19 cellular contexts compared by ENCODE assay signal in the genomic region with DNA sequence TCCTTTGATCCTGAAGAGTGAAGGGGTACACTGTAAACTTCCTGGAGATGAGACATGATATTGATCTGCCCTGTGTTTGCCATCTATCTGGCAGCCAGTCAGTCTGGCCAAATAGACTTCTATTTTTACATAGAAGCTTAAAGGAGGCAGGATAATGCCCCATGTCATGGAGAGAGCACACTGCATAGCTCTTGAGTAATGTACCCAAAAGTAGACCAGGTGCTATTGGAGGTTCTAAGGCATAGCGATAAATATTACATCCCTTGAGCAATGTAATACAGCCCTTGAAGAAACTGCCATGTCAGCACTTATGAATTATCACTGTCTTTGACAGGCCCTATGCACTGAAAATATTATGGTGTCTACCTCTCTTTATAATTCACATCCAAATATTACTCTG.
DNase-seq lines count a peak whose midpoint lies in the region; ATAC-seq, FAIRE-seq and TF ChIP-seq lines count a peak whose summit lies in the region.
"Had no signal": no experiment of that assay in that cellular context is flagged by ENCODE, and none has a peak within 500 bp of the region (broad histone marks: within the 10 kb centered on the region; RNA-seq: fewer than 3 reads in every experiment).

No MANE protein-coding gene starts in this region.

- H3K23me2 ChIP-seq in H1 (ENCODE audit: low read depth, low read length): no peaks in the 10 kb centered on the region

- H2AK5ac ChIP-seq in H1 (ENCODE audit: low read depth, low read length): no peak overlapping the region

- H4K20me1 ChIP-seq in H1 (replicated peaks in 1 of 2; ENCODE audit: control insufficient read depth in 1 of 2, insufficient read depth in 2 of 2, low read length in 2 of 2): no peaks in the 10 kb centered on the region
- H4K20me1 ChIP-seq: BLaER1 treated with 17β-estradiol and CSF1 and Interleukin-3, amounts not matched to agents 10 nM and 100 nM had no signal

- 95% methylated on average over 1 of the region's 1 CpG; no CpG with 5 or more reads in 1 of the 2 experiments for WGBS in H1 (ENCODE audit: extremely low coverage in 1 of 2, insufficient coverage in 1 of 2, insufficient read length in 1 of 2, insufficient replicate concordance in 2 of 2, low coverage in 1 of 2, low lambda C conversion rate in 2 of 2, missing lambda C conversion rate in 1 of 2), 2 experiments
- 33% methylated on average over 1 of the region's 1 CpG for WGBS in right lobe of liver (ENCODE audit: insufficient coverage, low coverage, low lambda C conversion rate, missing lambda C conversion rate)

- no peak for TF ChIP-seq POLR2A in H1 (IDR thresholded peaks at IDR 0.05; ENCODE audit: control extremely low read depth in 1 of 2, low read depth in 2 of 2, low read length in 2 of 2)
- no peak for TF ChIP-seq POLR2A in right lobe of liver (IDR thresholded peaks at IDR 0.05)

- no peak overlapping the region for H3K56ac ChIP-seq in H1 (replicated peaks; ENCODE audit: insufficient read length, low read depth, low read length)

- H3K4me3 ChIP-seq in H1 (ENCODE audit: extremely low read depth in 1 of 4, insufficient read depth in 2 of 4, low read depth in 3 of 4, low read length in 4 of 4): no peak overlapping the region
- no peak overlapping the region for H3K4me3 ChIP-seq in right lobe of liver
- no peak overlapping the region for H3K4me3 ChIP-seq in subcutaneous abdominal adipose tissue (ENCODE audit: low read depth in 1 of 5, low read length in 5 of 5)
- H3K4me3 ChIP-seq: BLaER1 treated with 17β-estradiol and CSF1 and Interleukin-3, amounts not matched to agents 10 nM and 100 nM; GM23248 had no signal

- H2BK120ac ChIP-seq in H1 (replicated peaks; ENCODE audit: low read depth, low read length): no peak overlapping the region

- no peak for TF ChIP-seq RAD21 in H1 (IDR thresholded peaks at IDR 0.05 in 1 of 2, conservative IDR thresholded peaks at IDR 0.05 in 1 of 2; ENCODE audit: low read depth in 2 of 2, low read length in 2 of 2)

- intact Hi-C loops in Right ventricle myocardium superior (cut with DNase I) (no loop called here), left cardiac atrium (cut with DNase I) (no loop called here), right lobe of liver (cut with DNase I) (loop anchor here in 1 of 2 donors (5.0 kb wide), 1 partner anchor 38 kb away; no protein-coding TSS in a partner anchor)

- H3K4me1 ChIP-seq in H1 (replicated peaks in 1 of 4; ENCODE audit: control insufficient read depth in 3 of 4, insufficient read depth in 4 of 4, low read length in 3 of 4): no peaks in the 10 kb centered on the region
- H3K4me1 ChIP-seq in right lobe of liver: peaks cover 0 to 80% (median 19%) of the 10 kb centered on the region in 4 donors
- H3K4me1 ChIP-seq in subcutaneous abdominal adipose tissue (ENCODE audit: control insufficient read depth in 5 of 5, insufficient read depth in 5 of 5, low read length in 5 of 5): peaks cover 0 to 45% (median 25%) of the 10 kb centered on the region in 5 donors
- H3K4me1 ChIP-seq: BLaER1 treated with 17β-estradiol and CSF1 and Interleukin-3, amounts not matched to agents 10 nM and 100 nM had no signal

- H3K27ac ChIP-seq in H1 (ENCODE audit: low read depth, low read length): no peak overlapping the region
- peak overlapping the region; percentile 70 to 83 (median 78) for H3K27ac ChIP-seq in right lobe of liver
- peak overlapping the region; percentile 77 for H3K27ac ChIP-seq in subcutaneous abdominal adipose tissue (ENCODE audit: low read depth, low read length)
- H3K27ac ChIP-seq: BLaER1 treated with 17β-estradiol and CSF1 and Interleukin-3, amounts not matched to agents 10 nM and 100 nM; GM23248; HL-60 had no signal

- H3K18ac ChIP-seq in H1 (ENCODE audit: extremely low read depth, low read length): no peak overlapping the region

- no peaks in the 10 kb centered on the region for H3K79me2 ChIP-seq in H1 (ENCODE audit: control insufficient read depth in 1 of 2, insufficient read depth in 2 of 2, low read length in 2 of 2)

- H4K5ac ChIP-seq in H1 (ENCODE audit: insufficient read length, low read depth, low read length): no peak overlapping the region

- no peak for FAIRE-seq in H1 (lab: Jason Lieb, UNC)
- FAIRE-seq: G401.6, GM12891, GM19239, H54 had no signal

- H4K91ac ChIP-seq in H1 (replicated peaks; ENCODE audit: insufficient read length, low read length): no peak overlapping the region

- no peaks in the 10 kb centered on the region for H3K36me3 ChIP-seq in H1 (ENCODE audit: control insufficient read depth in 2 of 4, insufficient read depth in 4 of 4, low read length in 3 of 4)
- no peaks in the 10 kb centered on the region for H3K36me3 ChIP-seq in right lobe of liver
- H3K36me3 ChIP-seq in subcutaneous abdominal adipose tissue (ENCODE audit: control insufficient read depth in 5 of 5, insufficient read depth in 5 of 5, low read length in 5 of 5): peaks cover 0 to 2% (median 0%) of the 10 kb centered on the region in 5 donors
- H3K36me3 ChIP-seq: BLaER1 treated with 17β-estradiol and CSF1 and Interleukin-3, amounts not matched to agents 10 nM and 100 nM had no signal

- no peak overlapping the region for H2BK15ac ChIP-seq in H1 (ENCODE audit: low read length)

- no peak overlapping the region for H3K9ac ChIP-seq in H1 (replicated peaks in 1 of 4; ENCODE audit: extremely low read depth in 1 of 4, low read depth in 3 of 4, low read length in 3 of 4)
- H3K9ac ChIP-seq in subcutaneous abdominal adipose tissue (ENCODE audit: low read length in 5 of 5): no peak overlapping the region
- H3K9ac ChIP-seq: BLaER1 treated with 17β-estradiol and CSF1 and Interleukin-3, amounts not matched to agents 10 nM and 100 nM; GM23248 had no signal

- CTCF ChIA-PET in H1 (lab: Charles Lee; ENCODE audit: partially characterized antibody): interaction anchor here (1.1 to 1.4 kb wide), 4 partner anchors 10 to 28 kb away, joined by 3 to 5 read pairs (median 4); no protein-coding TSS in a partner anchor

- no peak for TF ChIP-seq EP300 in H1 (IDR thresholded peaks at IDR 0.05; ENCODE audit: borderline replicate concordance in 1 of 2, low read depth in 2 of 2, low read length in 2 of 2)

- ATAC-seq in Right ventricle myocardium superior (ENCODE audit: poor library complexity) (peak; percentile 47), left cardiac atrium (no peak), right lobe of liver (peak; percentile 31 to 65 (median 42)), GM21360 (IDR thresholded peaks at IDR 0.05; ENCODE audit: unreplicated experiment) (no peak)
- ATAC-seq: CD8-positive, alpha-beta T cell had no signal

- DNase-seq in Right ventricle myocardium superior (no peak), left cardiac atrium (no peak), H1 (ENCODE audit: low read depth in 1 of 2, low spot score in 2 of 2) (no peak), right lobe of liver (no peak), SHP77 treated with DMSO at 0.1 percent for 48 hours (lab: John Stamatoyannopoulos, UW) (no peak)
- no peak for DNase-seq in activated CD4-positive, alpha-beta T cell treated with anti-CD3 and anti-CD28 coated beads, Interleukin-2, amount 50 U/mL, for 1 hour
- DNase-seq: 8988T; Calu3; CD8-positive, alpha-beta T cell; GM23248; HCEC 1CT had no signal

- no peak for TF ChIP-seq CTCF in H1 (IDR thresholded peaks at IDR 0.05; ENCODE audit: control extremely low read depth in 1 of 3, insufficient read depth in 1 of 3, low read depth in 1 of 3, low read length in 3 of 3)
- TF ChIP-seq CTCF in right lobe of liver (IDR thresholded peaks at IDR 0.05): no peak

- POLR2A ChIA-PET in H1 (lab: Charles Lee; ENCODE audit: partially characterized antibody): interaction anchor here (0.6 kb wide), 1 partner anchor 32 kb away, joined by 3 read pairs; no protein-coding TSS in a partner anchor

- no peak overlapping the region for H2BK20ac ChIP-seq in H1 (ENCODE audit: low read length)

- H3K9me3 ChIP-seq in H1 (ENCODE audit: insufficient read depth in 2 of 2, low read depth in 1 of 2, low read length in 1 of 2): no peaks in the 10 kb centered on the region
- no peaks in the 10 kb centered on the region for H3K9me3 ChIP-seq in right lobe of liver
- no peaks in the 10 kb centered on the region for H3K9me3 ChIP-seq in subcutaneous abdominal adipose tissue (ENCODE audit: control insufficient read depth in 5 of 5, low read length in 5 of 5)
- H3K9me3 ChIP-seq: BLaER1 treated with 17β-estradiol and CSF1 and Interleukin-3, amounts not matched to agents 10 nM and 100 nM had no signal

- H3K27me3 ChIP-seq in H1 (replicated peaks in 1 of 4; ENCODE audit: control insufficient read depth in 3 of 4, extremely low read depth in 1 of 4, insufficient read depth in 3 of 4, low read length in 3 of 4): no peaks in the 10 kb centered on the region
- no peaks in the 10 kb centered on the region for H3K27me3 ChIP-seq in right lobe of liver
- no peaks in the 10 kb centered on the region for H3K27me3 ChIP-seq in subcutaneous abdominal adipose tissue (ENCODE audit: control insufficient read depth in 5 of 5, insufficient read depth in 4 of 5, low read length in 5 of 5)
- H3K27me3 ChIP-seq: BLaER1 treated with 17β-estradiol and CSF1 and Interleukin-3, amounts not matched to agents 10 nM and 100 nM had no signal

- no peak overlapping the region for H3K23ac ChIP-seq in H1 (ENCODE audit: insufficient read length)

- H2BK5ac ChIP-seq in H1 (ENCODE audit: low read depth, low read length): no peak overlapping the region

- H2AFZ ChIP-seq in H1 (ENCODE audit: low read length): no peak overlapping the region
- H2AFZ ChIP-seq: GM23248 had no signal

- no peak overlapping the region for H3K4me2 ChIP-seq in H1 (ENCODE audit: insufficient read depth in 1 of 2, low read depth in 2 of 2, low read length in 2 of 2)
- H3K4me2 ChIP-seq: BLaER1 treated with 17β-estradiol and CSF1 and Interleukin-3, amounts not matched to agents 10 nM and 100 nM had no signal

- H2BK12ac ChIP-seq in H1 (ENCODE audit: low read depth, low read length): no peak overlapping the region

- H4K8ac ChIP-seq in H1 (ENCODE audit: extremely low read depth, insufficient read depth, low read length): no peak overlapping the region

- no peak overlapping the region for H3K14ac ChIP-seq in H1 (ENCODE audit: insufficient read length)

- no peak overlapping the region for H3K4ac ChIP-seq in H1 (replicated peaks; ENCODE audit: insufficient read length, low read depth, low read length)

- H3K79me1 ChIP-seq in H1 (ENCODE audit: low read depth, low read length): no peaks in the 10 kb centered on the region

TF ChIP-seq in H1, 55 proteins besides CTCF, POLR2A, EP300 and RAD21:
- TF ChIP-seq MAFK (IDR thresholded peaks at IDR 0.05; ENCODE audit: low read depth, low read length) (peak; percentile 93), YY1 (IDR thresholded peaks at IDR 0.05; ENCODE audit: low read depth, low read length) (no peak)

Comparison
In these comparisons a context has a peak if more than half of its experiments do, and no peak if none do; other contexts are left out.
1. ATAC-seq: peak in Right ventricle myocardium superior (single experiment) and right lobe of liver (4 of 4); none in left cardiac atrium (0 of 2) and GM21360 (single experiment).